24 cellular contexts compared by ENCODE assay signal in genomic region chr2:99657691-99658258, GRCh38.
"Had no signal": no experiment of that assay in that cellular context is flagged by ENCODE, and none has a peak within 500 bp of the region (broad histone marks: within the 10 kb centered on the region; RNA-seq: fewer than 3 reads in every experiment).

No MANE protein-coding gene starts in this region.

- H3K27ac Mint-ChIP-seq: activated CD4-positive, alpha-beta T cell treated with anti-CD3 and anti-CD28 coated beads, Interleukin-2, amount 10 ng/mL, durations not matched to agents 7 days and 5 days; activated CD8-positive, alpha-beta memory T cell treated with anti-CD3 and anti-CD28 coated beads, Interleukin-2, amount 10 ng/mL, durations not matched to agents 7 days and 5 days; activated CD8-positive, alpha-beta T cell treated with anti-CD3 and anti-CD28 coated beads for 36 hours; activated naive CD4-positive, alpha-beta T cell treated with anti-CD3 and anti-CD28 coated beads, Interleukin-2, amount 10 ng/mL, durations not matched to agents 7 days and 5 days; endodermal cell; naive thymus-derived CD8-positive, alpha-beta T cell; T-helper 17 cell had no signal

- H3K9me3 Mint-ChIP-seq: activated CD4-positive, alpha-beta T cell treated with anti-CD3 and anti-CD28 coated beads, Interleukin-2, amount 10 ng/mL, durations not matched to agents 7 days and 5 days; activated CD8-positive, alpha-beta T cell treated with anti-CD3 and anti-CD28 coated beads for 36 hours; activated naive CD4-positive, alpha-beta T cell treated with anti-CD3 and anti-CD28 coated beads, Interleukin-2, amount 10 ng/mL, durations not matched to agents 7 days and 5 days; endodermal cell; naive thymus-derived CD8-positive, alpha-beta T cell had no signal

- H3K4me1 Mint-ChIP-seq: activated CD4-positive, alpha-beta T cell treated with anti-CD3 and anti-CD28 coated beads, Interleukin-2, amount 10 ng/mL, durations not matched to agents 7 days and 5 days; activated CD8-positive, alpha-beta memory T cell treated with anti-CD3 and anti-CD28 coated beads, Interleukin-2, amount 10 ng/mL, durations not matched to agents 7 days and 5 days; activated naive CD4-positive, alpha-beta T cell treated with anti-CD3 and anti-CD28 coated beads, Interleukin-2, amount 10 ng/mL, durations not matched to agents 7 days and 5 days; naive thymus-derived CD8-positive, alpha-beta T cell had no signal

- H3K36me3 ChIP-seq: cardiac muscle cell, gastroesophageal sphincter, lower lobe of right lung, sigmoid colon, tibial nerve, uterus had no signal

- FAIRE-seq: keratinocyte had no signal

- H3K4me3 ChIP-seq: cardiac muscle cell, gastroesophageal sphincter, lower lobe of right lung, sigmoid colon, smooth muscle cell, tibial nerve, uterus had no signal

- H3K27me3 Mint-ChIP-seq: activated CD4-positive, alpha-beta T cell treated with anti-CD3 and anti-CD28 coated beads, Interleukin-2, amount 10 ng/mL, durations not matched to agents 7 days and 5 days; activated CD8-positive, alpha-beta memory T cell treated with anti-CD3 and anti-CD28 coated beads, Interleukin-2, amount 10 ng/mL, durations not matched to agents 7 days and 5 days; activated CD8-positive, alpha-beta T cell treated with anti-CD3 and anti-CD28 coated beads for 36 hours; activated naive CD4-positive, alpha-beta T cell treated with anti-CD3 and anti-CD28 coated beads, Interleukin-2, amount 10 ng/mL, durations not matched to agents 7 days and 5 days; naive thymus-derived CD8-positive, alpha-beta T cell had no signal

- ATAC-seq: activated CD4-positive, CD25-positive, alpha-beta regulatory T cell treated with anti-CD3 and anti-CD28 coated beads, Interleukin-2, amount 50 U/mL, for 24 hours; activated CD8-positive, alpha-beta memory T cell treated with anti-CD3 and anti-CD28 coated beads, Interleukin-2, amount 10 ng/mL, durations not matched to agents 7 days and 5 days; activated CD8-positive, alpha-beta T cell treated with anti-CD3 and anti-CD28 coated beads for 36 hours; lower lobe of right lung; naive thymus-derived CD8-positive, alpha-beta T cell; T-helper 17 cell had no signal

- H3K4me2 ChIP-seq: smooth muscle cell had no signal

- H3K36me3 Mint-ChIP-seq: activated CD8-positive, alpha-beta memory T cell treated with anti-CD3 and anti-CD28 coated beads, Interleukin-2, amount 10 ng/mL, durations not matched to agents 7 days and 5 days; activated naive CD4-positive, alpha-beta T cell treated with anti-CD3 and anti-CD28 coated beads, Interleukin-2, amount 10 ng/mL, durations not matched to agents 7 days and 5 days; naive thymus-derived CD8-positive, alpha-beta T cell had no signal

- H3K27me3 ChIP-seq: cardiac muscle cell, gastroesophageal sphincter, sigmoid colon, tibial nerve, uterus had no signal

- DNase-seq: activated CD4-positive, alpha-beta T cell treated with anti-CD3 and anti-CD28 coated beads, Interleukin-2, amount 10 ng/mL, durations not matched to agents 7 days and 5 days; activated CD8-positive, alpha-beta memory T cell treated with anti-CD3 and anti-CD28 coated beads, Interleukin-2, amount 10 ng/mL, durations not matched to agents 7 days and 5 days; activated CD8-positive, alpha-beta T cell treated with anti-CD3 and anti-CD28 coated beads for 36 hours; activated effector memory CD4-positive, alpha-beta T cell treated with anti-CD3 and anti-CD28 coated beads, Interleukin-2, amount 50 U/mL, for 16 hours; activated naive CD4-positive, alpha-beta T cell treated with anti-CD3 and anti-CD28 coated beads, Interleukin-2, amount 10 ng/mL, durations not matched to agents 7 days and 5 days; activated T-cell treated with anti-CD3 and anti-CD28 coated beads for 4 hours; amygdala; cortex of kidney; endodermal cell; lower lobe of right lung; naive thymus-derived CD8-positive, alpha-beta T cell; sigmoid colon; stimulated activated CD4-positive, alpha-beta T cell treated with anti-CD3 and anti-CD28 coated beads, Interleukin-15, amount 100 ng/mL, for 24 hours; stimulated activated CD8-positive, alpha-beta memory T cell treated with anti-CD3 and anti-CD28 coated beads, Interleukin-4, amount 100 ng/mL, for 48 hours; stimulated activated naive CD4-positive, alpha-beta T cell treated with Interleukin-2 at 50 U/mL for 16 hours; SW 1271; T-helper 17 cell; uterus had no signal

- H3K9me3 ChIP-seq: gastroesophageal sphincter, lower lobe of right lung, sigmoid colon, tibial nerve, uterus had no signal

- H3K27ac ChIP-seq: cardiac muscle cell, lower lobe of right lung had no signal

- H3K4me3 Mint-ChIP-seq: activated CD4-positive, alpha-beta T cell treated with anti-CD3 and anti-CD28 coated beads, Interleukin-2, amount 10 ng/mL, durations not matched to agents 7 days and 5 days; activated CD8-positive, alpha-beta memory T cell treated with anti-CD3 and anti-CD28 coated beads, Interleukin-2, amount 10 ng/mL, durations not matched to agents 7 days and 5 days; activated CD8-positive, alpha-beta T cell treated with anti-CD3 and anti-CD28 coated beads for 36 hours; activated naive CD4-positive, alpha-beta T cell treated with anti-CD3 and anti-CD28 coated beads, Interleukin-2, amount 10 ng/mL, durations not matched to agents 7 days and 5 days; endodermal cell; naive thymus-derived CD8-positive, alpha-beta T cell; T-helper 17 cell had no signal
